ENCODE assay signal across 8 cellular contexts in genomic region chrX:101931494-101932248, GRCh38. TPM values are rescaled to one million over a fixed set of nuclear protein-coding genes. Genes with fewer than 3 reads are reported as not detected.
DNase-seq lines count a peak whose midpoint lies in the region; FAIRE-seq and TF ChIP-seq lines count a peak whose summit lies in the region.

ZMAT1 (minus strand) TSS chrX:101932027; CDS start chrX:101932008, 19 bp downstream.

- no peak within 1 kb of the TSS for H3K9ac ChIP-seq in H9 (ENCODE audit: extremely low read depth, insufficient read length, low read length)

- H4K8ac ChIP-seq in H9 (replicated peaks; ENCODE audit: insufficient read length, low read depth, low read length) = no peak within 1 kb of the TSS

- no peak within 1 kb of the TSS for H2AFZ ChIP-seq in H9 (ENCODE audit: low read length)
- H2AFZ ChIP-seq in osteoblast (ENCODE audit: low read length) = peak within 1 kb of the TSS; percentile 38

- no peak within 1 kb of the TSS for H3K56ac ChIP-seq in H9 (ENCODE audit: insufficient read length, low read depth, low read length)

- no peak within 1 kb of the TSS for H4K5ac ChIP-seq in H9 (ENCODE audit: insufficient read length, low read depth, low read length)

- DNase-seq in H9 (peak; percentile 92), MG63 (peak; percentile 38), SJSA1 (ENCODE audit: low read depth in 1 of 2, low spot score in 2 of 2) (peak; percentile 34 to 65), glutamatergic neuron (peak; percentile 91), osteoblast (ENCODE audit: insufficient read length, low spot score, missing footprints) (peak; percentile 69), testis (peak; percentile 94)
- DNase-seq in activated naive CD4-positive, alpha-beta T cell treated with anti-CD3 and anti-CD28 coated beads, Interleukin-2, amount 10 ng/mL, durations not matched to agents 7 days and 5 days = peak; percentile 94

- H3K4me2 ChIP-seq in H9 (ENCODE audit: insufficient read depth, insufficient read length, low read length) (peak within 1 kb of the TSS; percentile 75), osteoblast (ENCODE audit: insufficient read depth, low read length) (peak within 1 kb of the TSS; percentile 51)

- intact Hi-C loops in testis (cut with DNase I; ENCODE audit: low total_unique reads) = no loop called here

- no CpG with 5 or more reads among the region's 74 CpGs for WGBS in H9 (ENCODE audit: extremely low coverage, insufficient read length, low lambda C conversion rate)
- WGBS in testis, 2 donors = 0 to 1% methylated on average over 15 to 25 of the region's 74 CpGs

- no peak within 1 kb of the TSS for H2BK12ac ChIP-seq in H9 (ENCODE audit: insufficient read length, low read depth, low read length)

- TF ChIP-seq CTCF in H9 (conservative IDR thresholded peaks at IDR 0.05) (no peak), glutamatergic neuron (IDR thresholded peaks at IDR 0.05; ENCODE audit: partially characterized antibody, unreplicated experiment) (no peak), osteoblast (IDR thresholded peaks at IDR 0.05; ENCODE audit: extremely low read depth, low read depth, low read length) (no peak), testis (IDR thresholded peaks at IDR 0.05) (no peak)

- CTCF ChIA-PET in activated naive CD4-positive, alpha-beta T cell treated with anti-CD3 and anti-CD28 coated beads, Interleukin-2, amount 10 ng/mL, durations not matched to agents 7 days and 5 days (lab: Charles Lee) = no interaction called here

- no peak within 1 kb of the TSS for H2BK5ac ChIP-seq in H9 (ENCODE audit: insufficient read length, low read length)

- H3K27ac ChIP-seq in H9 (ENCODE audit: insufficient read length, low read depth, low read length) (peak within 1 kb of the TSS; percentile 26), SJSA1 (no peak within 1 kb of the TSS), osteoblast (ENCODE audit: low read depth, low read length) (no peak within 1 kb of the TSS), testis (peak within 1 kb of the TSS; percentile 90)

- no peak within 1 kb of the TSS for H2BK20ac ChIP-seq in H9 (ENCODE audit: low read depth, low read length, poor library complexity, severe bottlenecking)

- no peak within 1 kb of the TSS for H4K91ac ChIP-seq in H9 (ENCODE audit: insufficient read length, low read depth, low read length)

- peak within 1 kb of the TSS; percentile 85 for H3K14ac ChIP-seq in H9 (ENCODE audit: insufficient read depth, low read length)

- no peaks in the 10 kb centered on the region for H3K23me2 ChIP-seq in H9 (ENCODE audit: insufficient read length, low read depth, low read length, poor library complexity, severe bottlenecking)

- FAIRE-seq in G401.6 (lab: Jason Lieb, UNC) = peak; percentile 97

- peaks cover 7 to 14% (median 12%) of the 10 kb centered on the region in 3 experiments; a peak in 6 of 7 replicates for H3K36me3 Mint-ChIP-seq in H9 (ENCODE audit: insufficient read depth in 1 of 3, low read depth in 3 of 3)
- H3K36me3 Mint-ChIP-seq in activated naive CD4-positive, alpha-beta T cell treated with anti-CD3 and anti-CD28 coated beads, Interleukin-2, amount 10 ng/mL, durations not matched to agents 7 days and 5 days = peaks cover 4% of the 10 kb centered on the region
- H3K36me3 Mint-ChIP-seq in glutamatergic neuron (ENCODE audit: unreplicated experiment) = no peaks in the 10 kb centered on the region

- peaks cover 18% of the 10 kb centered on the region for H3K9me3 ChIP-seq in H9 (ENCODE audit: control insufficient read depth, low read depth, low read length)
- H3K9me3 ChIP-seq in MG63 = no peaks in the 10 kb centered on the region
- H3K9me3 ChIP-seq in SJSA1 (replicated peaks) = no peaks in the 10 kb centered on the region
- no peaks in the 10 kb centered on the region for H3K9me3 ChIP-seq in osteoblast (ENCODE audit: low read depth, low read length)
- no peaks in the 10 kb centered on the region for H3K9me3 ChIP-seq in testis

- H3K27me3 Mint-ChIP-seq in H9 (ENCODE audit: low read depth) (peaks cover 21% of the 10 kb centered on the region), glutamatergic neuron (ENCODE audit: unreplicated experiment) (peaks cover 2% of the 10 kb centered on the region)
- no peaks in the 10 kb centered on the region for H3K27me3 Mint-ChIP-seq in activated naive CD4-positive, alpha-beta T cell treated with anti-CD3 and anti-CD28 coated beads, Interleukin-2, amount 10 ng/mL, durations not matched to agents 7 days and 5 days

- H3K4me1 ChIP-seq in H9 (ENCODE audit: insufficient read depth, low read length) (no peaks in the 10 kb centered on the region), SJSA1 (replicated peaks) (no peaks in the 10 kb centered on the region), osteoblast (ENCODE audit: insufficient read depth, low read length) (no peaks in the 10 kb centered on the region), testis (no peaks in the 10 kb centered on the region)

- TF ChIP-seq POLR2A in testis (IDR thresholded peaks at IDR 0.05) = no peak

- H3K4me1 Mint-ChIP-seq in H9 = peaks cover 12 to 15% of the 10 kb centered on the region in 2 experiments
- peaks cover 11% of the 10 kb centered on the region for H3K4me1 Mint-ChIP-seq in activated naive CD4-positive, alpha-beta T cell treated with anti-CD3 and anti-CD28 coated beads, Interleukin-2, amount 10 ng/mL, durations not matched to agents 7 days and 5 days
- peaks cover 4% of the 10 kb centered on the region for H3K4me1 Mint-ChIP-seq in glutamatergic neuron (ENCODE audit: low read depth, unreplicated experiment)

- peak within 1 kb of the TSS; percentile 67 for H3K18ac ChIP-seq in H9 (ENCODE audit: insufficient read length, low read depth, low read length)

- H3K36me3 ChIP-seq in MG63 (no peaks in the 10 kb centered on the region), SJSA1 (no peaks in the 10 kb centered on the region), osteoblast (ENCODE audit: insufficient read depth, low read length) (no peaks in the 10 kb centered on the region), testis (ENCODE audit: low read depth, missing control alignments) (no peaks in the 10 kb centered on the region)

- no peak within 1 kb of the TSS for H3T11ph ChIP-seq in H9 (ENCODE audit: low read length)

- peak within 1 kb of the TSS; percentile 55 for H2BK120ac ChIP-seq in H9 (ENCODE audit: low read depth, low read length, poor library complexity, severe bottlenecking)

- H3K4ac ChIP-seq in H9 (ENCODE audit: low read depth, low read length) = no peak within 1 kb of the TSS

- no peak within 1 kb of the TSS for H3K23ac ChIP-seq in H9 (ENCODE audit: insufficient read length, low read depth, low read length)

- no peaks in the 10 kb centered on the region for H3K79me1 ChIP-seq in H9 (ENCODE audit: insufficient read depth, low read depth, low read length, poor library complexity, severe bottlenecking)

- no peaks in the 10 kb centered on the region for H3K27me3 ChIP-seq in H9 (ENCODE audit: insufficient read depth, low read length)
- H3K27me3 ChIP-seq in MG63 = no peaks in the 10 kb centered on the region
- no peaks in the 10 kb centered on the region for H3K27me3 ChIP-seq in SJSA1 (replicated peaks)
- no peaks in the 10 kb centered on the region for H3K27me3 ChIP-seq in osteoblast (ENCODE audit: insufficient read depth, low read length)
- H3K27me3 ChIP-seq in testis = no peaks in the 10 kb centered on the region

- H3K4me3 Mint-ChIP-seq in H9 (peak within 1 kb of the TSS; percentile 74 to 83), glutamatergic neuron (ENCODE audit: unreplicated experiment) (peak within 1 kb of the TSS; percentile 90)
- peak within 1 kb of the TSS; percentile 78 for H3K4me3 Mint-ChIP-seq in activated naive CD4-positive, alpha-beta T cell treated with anti-CD3 and anti-CD28 coated beads, Interleukin-2, amount 10 ng/mL, durations not matched to agents 7 days and 5 days

- H3K27ac Mint-ChIP-seq in H9 (peak within 1 kb of the TSS; percentile 89 to 95 (median 93)), glutamatergic neuron (ENCODE audit: unreplicated experiment) (peak within 1 kb of the TSS; percentile 76)
- peak within 1 kb of the TSS; percentile 83 for H3K27ac Mint-ChIP-seq in activated naive CD4-positive, alpha-beta T cell treated with anti-CD3 and anti-CD28 coated beads, Interleukin-2, amount 10 ng/mL, durations not matched to agents 7 days and 5 days

- no peak within 1 kb of the TSS for H2AK5ac ChIP-seq in H9 (ENCODE audit: insufficient read length, low read length)

- no peaks in the 10 kb centered on the region for H4K20me1 ChIP-seq in H9 (ENCODE audit: control insufficient read depth, insufficient read depth, insufficient read length)
- H4K20me1 ChIP-seq in osteoblast (ENCODE audit: insufficient read depth, low read length) = no peaks in the 10 kb centered on the region

- peaks cover 59 to 63% of the 10 kb centered on the region in 2 experiments for H3K9me3 Mint-ChIP-seq in H9
- H3K9me3 Mint-ChIP-seq in activated naive CD4-positive, alpha-beta T cell treated with anti-CD3 and anti-CD28 coated beads, Interleukin-2, amount 10 ng/mL, durations not matched to agents 7 days and 5 days = peaks cover 7% of the 10 kb centered on the region
- H3K9me3 Mint-ChIP-seq in glutamatergic neuron (ENCODE audit: unreplicated experiment) = peaks cover 5% of the 10 kb centered on the region

- no peaks in the 10 kb centered on the region for H3K79me2 ChIP-seq in H9 (ENCODE audit: insufficient read depth, low read length)
- no peaks in the 10 kb centered on the region for H3K79me2 ChIP-seq in osteoblast (ENCODE audit: insufficient read depth, low read length)

- H3K4me3 ChIP-seq in MG63 (peak within 1 kb of the TSS; percentile 33), SJSA1 (peak within 1 kb of the TSS; percentile 46), osteoblast (ENCODE audit: insufficient read depth, low read length) (peak within 1 kb of the TSS; percentile 67), testis (peak within 1 kb of the TSS; percentile 63 to 76)

- no peak within 1 kb of the TSS for H2BK15ac ChIP-seq in H9 (ENCODE audit: low read depth, low read length)

RNA-seq across cellular contexts. Expression of gene ZMAT1, which starts in this region (rescaled TPM):
- total RNA-seq in H9 (2021) (2.1 and 2.5 TPM in 2 replicates), glutamatergic neuron (ENCODE audit: unreplicated experiment) (5.2 TPM), osteoblast (0.29 and 0.36 TPM in 2 replicates), testis (10 to 100 TPM; 17.7 to 28.2 TPM)
- total RNA-seq in MG63 (2014; rRNA removed; shearing (Covaris generic); ENCODE audit: low replicate concordance) = not detected in 2 replicates
- total RNA-seq in SJSA1 (2014; rRNA removed; shearing (Covaris generic)) = 0.08 TPM in 1 of 2 replicates, not detected in the other
- 5.4 TPM for polyA plus RNA-seq in testis (ENCODE audit: insufficient read depth, low read depth, low replicate concordance)

Comparison
In these comparisons a context has a peak if more than half of its experiments do, and no peak if none do; other contexts are left out.
1. Peak in DNase-seq and H3K4me3 ChIP-seq in MG63; RNA of the gene not detected or under 1 TPM.
2. Peak in DNase-seq and H3K4me3 ChIP-seq in SJSA1; RNA of the gene not detected or under 1 TPM.
3. Peak in DNase-seq, H3K4me3 ChIP-seq and H3K4me2 ChIP-seq in osteoblast; RNA of the gene not detected or under 1 TPM.
4. DNase-seq: peak in every context shown above with its lines; median percentile 94 in activated naive CD4-positive, alpha-beta T cell treated with anti-CD3 and anti-CD28 coated beads, Interleukin-2, amount 10 ng/mL, durations not matched to agents 7 days and 5 days; 94 in testis; 92 in H9; 91 in glutamatergic neuron; 69 in osteoblast; 50 in SJSA1; 38 in MG63.
5. H3K27ac ChIP-seq: peak in H9 (single experiment) and testis (2 of 2); none in SJSA1 (single experiment) and osteoblast (single experiment).
6. Peak in every context shown above with its lines, with median percentiles within 50 percentile points of each other: H3K27ac Mint-ChIP-seq, H3K4me3 Mint-ChIP-seq and H3K4me3 ChIP-seq.